Comparison of ENCODE assay signal across 7 cellular contexts in genomic region chr7:151244156-151244870, GRCh38. TPM values are rescaled to one million over a fixed set of nuclear protein-coding genes. Genes with fewer than 3 reads are reported as not detected.
DNase-seq lines count a peak whose midpoint lies in the region; ATAC-seq and TF ChIP-seq lines count a peak whose summit lies in the region.

No MANE protein-coding gene starts in this region.

- H3K4me1 ChIP-seq in mammary epithelial cell (ENCODE audit: insufficient read depth, low read length), result peaks cover 14% of the 10 kb centered on the region

- H3K79me2 ChIP-seq in mammary epithelial cell (ENCODE audit: insufficient read depth, low read length), result no peaks in the 10 kb centered on the region

- peaks cover 2% of the 10 kb centered on the region for H3K27me3 ChIP-seq in mammary epithelial cell (ENCODE audit: insufficient read depth, low read length)

- dilution Hi-C loops in mammary epithelial cell (cut with HindIII; ENCODE audit: low sequenced_read_pairs), result no loop called here

- WGBS in mammary epithelial cell (ENCODE audit: low coverage, missing lambda C conversion rate), result 28% methylated on average over 9 of the region's 13 CpGs

- H2AFZ ChIP-seq in mammary epithelial cell (ENCODE audit: low read depth, low read length), result no peak overlapping the region

- TF ChIP-seq CTCF in mammary epithelial cell (conservative IDR thresholded peaks at IDR 0.05 in 1 of 2, IDR thresholded peaks at IDR 0.05 in 1 of 2; ENCODE audit: extremely low read depth in 1 of 2, insufficient read depth in 1 of 2, low read depth in 1 of 2, low read length in 2 of 2), result peak; percentile 79 to 88

- peaks cover 36% of the 10 kb centered on the region for H3K27me3 Mint-ChIP-seq in T-helper 2 cell treated with Interferon-gamma antibody and Interleukin-4, amounts not matched to agents 5 μg/mL and 100 μg/mL, for 36 hours (ENCODE audit: low read depth)

- CTCF ChIA-PET in mammary epithelial cell (lab: Charles Lee; ENCODE audit: low non-redundant PET), result interaction anchor here (0.8 to 1.0 kb wide), 3 partner anchors 12 to 33 kb away, joined by 3 to 12 read pairs (median 4); partner anchors contain the start of gene ABCF2

- in situ Hi-C loops in mammary epithelial cell (cut with MboI; ENCODE audit: low sequenced_read_pairs in 2 of 2), result no loop called here

- BruUV-seq in mammary epithelial cell (replicated peaks; lab: Mats Ljungman, UMichigan), result no TSS peak

- H3K36me3 Mint-ChIP-seq in T-helper 2 cell treated with Interferon-gamma antibody and Interleukin-4, amounts not matched to agents 5 μg/mL and 100 μg/mL, for 36 hours (ENCODE audit: low read depth), result peaks cover 4% of the 10 kb centered on the region

- no peaks in the 10 kb centered on the region for H3K9me3 ChIP-seq in mammary epithelial cell (replicated peaks; ENCODE audit: insufficient read depth, low read length)

- DNase-seq in ELR (ENCODE audit: low read depth) (peak; percentile 62), KG1 (lab: John Stamatoyannopoulos, UW) (peak; percentile 11), mammary epithelial cell (peak; percentile 19), left colon (peak in 1 of 2 donors; percentile 61)
- DNase-seq in T-helper 2 cell treated with Interferon-gamma antibody and Interleukin-4, amounts not matched to agents 5 μg/mL and 100 μg/mL, for 36 hours (ENCODE audit: low spot score), result peak; percentile 49
- peak in 5 of 6 experiments; percentile 5 to 64 (median 54) for DNase-seq in stimulated activated naive CD4-positive, alpha-beta T cell (lab: John Stamatoyannopoulos, UW)

- no peak overlapping the region for H3K4me2 ChIP-seq in mammary epithelial cell (ENCODE audit: insufficient read depth, low read depth, low read length)

- no peaks in the 10 kb centered on the region for H4K20me1 ChIP-seq in mammary epithelial cell (ENCODE audit: insufficient read depth, low read length)

- H3K9me3 Mint-ChIP-seq in T-helper 2 cell treated with Interferon-gamma antibody and Interleukin-4, amounts not matched to agents 5 μg/mL and 100 μg/mL, for 36 hours, result no peaks in the 10 kb centered on the region

- peaks cover 34% of the 10 kb centered on the region for H3K4me1 Mint-ChIP-seq in T-helper 2 cell treated with Interferon-gamma antibody and Interleukin-4, amounts not matched to agents 5 μg/mL and 100 μg/mL, for 36 hours (ENCODE audit: low read depth)

- no peak overlapping the region for H3K27ac ChIP-seq in mammary epithelial cell (ENCODE audit: insufficient read depth, low read depth, low read length)

- peak overlapping the region; percentile 74 for H3K4me3 Mint-ChIP-seq in T-helper 2 cell treated with Interferon-gamma antibody and Interleukin-4, amounts not matched to agents 5 μg/mL and 100 μg/mL, for 36 hours

- no peak overlapping the region for H3K9ac ChIP-seq in mammary epithelial cell (ENCODE audit: insufficient read depth, low read length)

- H3K36me3 ChIP-seq in mammary epithelial cell (ENCODE audit: insufficient read depth, low read length), result no peaks in the 10 kb centered on the region

- ATAC-seq in left colon (peak; percentile 27), GM21619 (IDR thresholded peaks at IDR 0.05; ENCODE audit: unreplicated experiment) (no peak)

- H3K4me3 ChIP-seq in mammary epithelial cell (replicated peaks in 1 of 3; ENCODE audit: insufficient read depth in 1 of 3, low read depth in 2 of 3, low read length in 3 of 3), result no peak overlapping the region

- H3K27ac Mint-ChIP-seq in T-helper 2 cell treated with Interferon-gamma antibody and Interleukin-4, amounts not matched to agents 5 μg/mL and 100 μg/mL, for 36 hours, result no peak overlapping the region

- intact Hi-C loops in mammary epithelial cell (cut with micrococcal nuclease) (loop anchor here (2.0 kb wide), 1 partner anchor 120 kb away; no protein-coding TSS in a partner anchor), left colon (cut with DNase I, micrococcal nuclease) (loop anchor here in 1 of 2 donors (10.0 kb wide), 1 partner anchor 60 kb away; no protein-coding TSS in a partner anchor)

RNA-seq across cellular contexts. Expression of gene SMARCD3, which starts 4.2 kb away (rescaled TPM):
- total RNA-seq in mammary epithelial cell (10 to 100 TPM in 1 of 2 donors, 1 to 10 TPM in 1; 8.4 to 22.0 TPM), left colon (1 to 10 TPM; 4.3 to 9.8 TPM)
- 3.9 TPM for polyA plus RNA-seq in mammary epithelial cell
- polyA minus RNA-seq in mammary epithelial cell, result 0.36 TPM

RNA-seq across cellular contexts. Expression of gene CHPF2, which starts 12.0 kb away (rescaled TPM):
- total RNA-seq in mammary epithelial cell, result 10 to 100 TPM; 44.0 to 56.3 TPM
- 29.7 TPM for polyA plus RNA-seq in mammary epithelial cell
- polyA minus RNA-seq in mammary epithelial cell, result 44.2 TPM
- total RNA-seq in left colon, result 10 to 100 TPM; 46.8 to 48.8 TPM

RNA-seq across cellular contexts. Expression of gene ABCF2, which starts 17.3 kb away (rescaled TPM):
- total RNA-seq in mammary epithelial cell (10 to 100 TPM; 62.5 to 77.0 TPM), left colon (10 to 100 TPM; 27.9 to 28.0 TPM)
- polyA plus RNA-seq in mammary epithelial cell, result 61.2 TPM
- polyA minus RNA-seq in mammary epithelial cell, result 56.1 TPM

RNA-seq across cellular contexts. Expression of gene H2BK1, which starts 34.0 kb away (rescaled TPM):
- total RNA-seq in mammary epithelial cell (not detected), left colon (not detected)
- polyA plus RNA-seq in mammary epithelial cell, result not detected
- not detected for polyA minus RNA-seq in mammary epithelial cell

RNA-seq across cellular contexts. Expression of gene ASB10, which starts 57.3 kb away (rescaled TPM):
- total RNA-seq in mammary epithelial cell (not detected), left colon (not detected)
- not detected for polyA plus RNA-seq in mammary epithelial cell
- polyA minus RNA-seq in mammary epithelial cell, result not detected
